In the genomic region with DNA sequence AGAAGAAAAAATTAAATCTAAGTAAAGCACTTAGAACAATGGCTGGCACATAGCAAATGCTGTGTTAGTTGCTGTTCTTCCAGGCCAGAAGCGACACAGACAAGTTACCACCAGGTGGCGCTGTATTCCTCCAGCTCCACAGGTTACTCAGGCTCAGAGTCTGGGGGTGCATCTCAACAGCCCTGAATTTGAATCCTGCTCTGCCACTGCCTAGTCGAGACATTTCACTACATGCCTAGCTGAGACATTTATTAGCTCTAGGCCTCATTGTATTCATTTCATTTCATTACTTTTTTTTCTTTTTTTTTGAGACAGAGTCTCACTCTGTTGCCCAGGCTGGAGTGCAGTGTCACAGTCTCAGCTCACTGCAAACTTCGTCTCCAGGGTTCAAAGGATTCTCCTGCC, we compare ENCODE assay signal across 7 cellular contexts. TPM values are rescaled to one million over a fixed set of nuclear protein-coding genes. Genes with fewer than 3 reads are reported as not detected.
DNase-seq lines count a peak whose midpoint lies in the region; ATAC-seq, FAIRE-seq and TF ChIP-seq lines count a peak whose summit lies in the region.

No MANE protein-coding gene starts in this region.

- ATAC-seq in GM21360 (IDR thresholded peaks at IDR 0.05; ENCODE audit: unreplicated experiment): no peak

- no peak overlapping the region for H3K4me3 Mint-ChIP-seq in MCF 10A (ENCODE audit: unreplicated experiment)

- TF ChIP-seq CTCF in VCaP (conservative IDR thresholded peaks at IDR 0.05): peak; percentile 97
- TF ChIP-seq CTCF in MCF 10A (IDR thresholded peaks at IDR 0.05; ENCODE audit: unreplicated experiment): peak; percentile 84

- no peaks in the 10 kb centered on the region for H3K4me1 Mint-ChIP-seq in MCF 10A (ENCODE audit: insufficient read depth, unreplicated experiment)

- no peak overlapping the region for H3K27ac ChIP-seq in VCaP

- H3K27me3 Mint-ChIP-seq in MCF 10A (ENCODE audit: insufficient read depth, unreplicated experiment): peaks cover 74% of the 10 kb centered on the region

- FAIRE-seq in GM12892 (lab: Jason Lieb, UNC): peak; percentile 65

- peak; percentile 18 for DNase-seq in GM12892 (ENCODE audit: insufficient read length)
- peak; percentile 52 for DNase-seq in NCI-H2029 (lab: John Stamatoyannopoulos, UW)
- DNase-seq in MCF 10A (ENCODE audit: unreplicated experiment): peak; percentile 78
- DNase-seq in inferior parietal cortex (ENCODE audit: extremely low spot score): peak; percentile 69
- DNase-seq in stimulated activated CD4-positive, alpha-beta T cell treated with anti-CD3 and anti-CD28 coated beads, Interleukin-1b, Interleukin-23, amount 100 ng/mL, for 1 hour (ENCODE audit: low read depth in 2 of 2): peak; percentile 66 to 72

- no peaks in the 10 kb centered on the region for H3K9me3 Mint-ChIP-seq in MCF 10A (ENCODE audit: unreplicated experiment)

- TF ChIP-seq POLR2A in GM12892 (IDR thresholded peaks at IDR 0.05; ENCODE audit: low read depth, low read length): no peak

- BruUV-seq in MCF 10A (replicated peaks; lab: Mats Ljungman, UMichigan): no TSS peak

- CTCF ChIA-PET in MCF 10A (lab: Yijun Ruan, JAX): interaction anchor here (0.6 to 3.0 kb wide), 25 partner anchors 9 to 402 kb away, joined by 3 to 25 read pairs (median 4); a partner anchor contains a TSS

- POLR2A ChIA-PET in MCF 10A (lab: Yijun Ruan, JAX): interaction anchor here (0.6 to 0.9 kb wide), 2 partner anchors 172 to 288 kb away, joined by 3 to 4 read pairs; no protein-coding TSS in a partner anchor

- H3K27ac Mint-ChIP-seq in MCF 10A (ENCODE audit: low read depth, unreplicated experiment): no peak overlapping the region

- H3K36me3 Mint-ChIP-seq in MCF 10A (ENCODE audit: insufficient read depth, unreplicated experiment): no peaks in the 10 kb centered on the region

- intact Hi-C loops in MCF 10A (cut with micrococcal nuclease): loop anchor here (2.0 to 10.0 kb wide), 2 partner anchors 170 to 310 kb away; no protein-coding TSS in a partner anchor

RNA-seq across cellular contexts. Expression of a gene that starts 16.4 kb away (rescaled TPM):
- polyA plus RNA-seq in GM12892 (2012; ENCODE audit: missing spikeins): not detected
- not detected in 2 replicates for total RNA-seq in MCF 10A (2022)

Comparison
In these comparisons a context has a peak if more than half of its experiments do, and no peak if none do; other contexts are left out.
1. DNase-seq: peak in every context shown above with its lines; median percentile 78 in MCF 10A; 69 in inferior parietal cortex; 69 in stimulated activated CD4-positive, alpha-beta T cell treated with anti-CD3 and anti-CD28 coated beads, Interleukin-1b, Interleukin-23, amount 100 ng/mL, for 1 hour; 52 in NCI-H2029; 18 in GM12892.